ENCODE assay signal across 8 cellular contexts in genomic region chr2:70994055-70994444, GRCh38. TPM values are rescaled to one million over a fixed set of nuclear protein-coding genes. Genes with fewer than 3 reads are reported as not detected.
DNase-seq lines count a peak whose midpoint lies in the region; ATAC-seq and TF ChIP-seq lines count a peak whose summit lies in the region.

No MANE protein-coding gene starts in this region.

- TF ChIP-seq CTCF in CD14-positive monocyte (IDR thresholded peaks at IDR 0.05) (no peak), astrocyte of the cerebellum (IDR thresholded peaks at IDR 0.05; ENCODE audit: low read depth, low read length, missing control alignments) (no peak), uterus (IDR thresholded peaks at IDR 0.05) (no peak)

- H4K8ac ChIP-seq in mesenchymal stem cell (ENCODE audit: low read length) = peak overlapping the region; percentile 20

- H3K4me3 Mint-ChIP-seq in CD14-positive monocyte = peak overlapping the region; percentile 94 to 100

- peak overlapping the region; percentile 90 for H3K4me2 ChIP-seq in mesenchymal stem cell (ENCODE audit: low read length, poor library complexity, severe bottlenecking)

- no peak overlapping the region for H3K27ac ChIP-seq in HUES6 (ENCODE audit: low read depth, low read length)
- no peak overlapping the region for H3K27ac ChIP-seq in mesenchymal stem cell (ENCODE audit: low read length, poor library complexity, severe bottlenecking)
- peak overlapping the region; percentile 85 to 86 for H3K27ac ChIP-seq in uterus

- peaks cover 33% of the 10 kb centered on the region for H3K79me1 ChIP-seq in mesenchymal stem cell (replicated peaks; ENCODE audit: low read length, poor library complexity, severe bottlenecking)

- intact Hi-C loops in CD14-positive monocyte (cut with micrococcal nuclease) = no loop called here
- intact Hi-C loops in uterus (cut with DNase I; ENCODE audit: low total_unique reads) = no loop called here
- intact Hi-C loops in left colon (cut with DNase I, micrococcal nuclease) = no loop called here

- no peak for DNase-seq in CD14-positive monocyte (ENCODE audit: low spot score)
- DNase-seq in astrocyte of the cerebellum (ENCODE audit: low read depth) = no peak
- peak; percentile 41 for DNase-seq in mesenchymal stem cell
- DNase-seq in uterus = no peak
- DNase-seq in left colon = no peak
- DNase-seq in GM19240 (ENCODE audit: insufficient read length, low spot score) = no peak

- H3K18ac ChIP-seq in mesenchymal stem cell (ENCODE audit: low read depth in 1 of 2, low read length in 2 of 2) = peak overlapping the region; percentile 86 to 92

- H3K4me1 Mint-ChIP-seq in CD14-positive monocyte = peaks cover 29% of the 10 kb centered on the region

- H3K9ac ChIP-seq in HUES6 (ENCODE audit: low read length) (peak overlapping the region; percentile 53), mesenchymal stem cell (ENCODE audit: low read length) (peak overlapping the region; percentile 92)

- in situ Hi-C loops in astrocyte of the cerebellum (cut with HindIII; ENCODE audit: low sequenced_read_pairs) = no loop called here

- ATAC-seq in GM19463 (IDR thresholded peaks at IDR 0.05; ENCODE audit: unreplicated experiment) = no peak
- ATAC-seq in left colon = no peak

- H3K4me3 ChIP-seq in HUES6 (ENCODE audit: low read depth, low read length) = peak overlapping the region; percentile 90
- H3K4me3 ChIP-seq in astrocyte of the cerebellum (ENCODE audit: low read depth, low read length) = peak overlapping the region; percentile 81
- H3K4me3 ChIP-seq in mesenchymal stem cell (ENCODE audit: insufficient read depth in 1 of 2, low read depth in 1 of 2, low read length in 2 of 2) = peak overlapping the region; percentile 93 to 94
- peak overlapping the region; percentile 95 to 98 for H3K4me3 ChIP-seq in uterus

- H2BK5ac ChIP-seq in mesenchymal stem cell (ENCODE audit: low read depth, low read length, poor library complexity, severe bottlenecking) = no peak overlapping the region

- no peak overlapping the region for H2BK15ac ChIP-seq in mesenchymal stem cell (ENCODE audit: low read depth, poor library complexity, severe bottlenecking)

- H3K9me3 ChIP-seq in HUES6 (ENCODE audit: control insufficient read depth, insufficient read depth, low read depth, low read length) = no peaks in the 10 kb centered on the region
- H3K9me3 ChIP-seq in mesenchymal stem cell (ENCODE audit: control insufficient read depth, low read length) = no peaks in the 10 kb centered on the region
- no peaks in the 10 kb centered on the region for H3K9me3 ChIP-seq in uterus

- peak overlapping the region in 1 of 2 experiments; percentile 59 for H3K4ac ChIP-seq in mesenchymal stem cell (ENCODE audit: low read depth in 1 of 2, low read length in 2 of 2)

- H3K14ac ChIP-seq in mesenchymal stem cell (ENCODE audit: low read length in 2 of 2) = peak overlapping the region in 1 of 2 experiments; percentile 67

- no peak overlapping the region for H2BK12ac ChIP-seq in mesenchymal stem cell (ENCODE audit: low read length in 2 of 2)

- H2AFZ ChIP-seq in mesenchymal stem cell (ENCODE audit: low read depth, low read length) = no peak overlapping the region

- H2AK5ac ChIP-seq in mesenchymal stem cell (ENCODE audit: low read length, severe bottlenecking) = no peak overlapping the region

- H3K27me3 Mint-ChIP-seq in CD14-positive monocyte (ENCODE audit: low read depth in 3 of 3) = peaks cover 0 to 2% (median 0%) of the 10 kb centered on the region in 3 donors

- 1% methylated on average over 15 of the region's 19 CpGs for WGBS in mesenchymal stem cell

- H3K36me3 ChIP-seq in HUES6 (ENCODE audit: control insufficient read depth, insufficient read depth, low read length) = peaks cover 21% of the 10 kb centered on the region
- H3K36me3 ChIP-seq in mesenchymal stem cell (ENCODE audit: control insufficient read depth in 1 of 2, insufficient read depth in 2 of 2, low read depth in 1 of 2, low read length in 2 of 2) = peaks cover 25 to 28% of the 10 kb centered on the region in 2 experiments
- no peaks in the 10 kb centered on the region for H3K36me3 ChIP-seq in uterus

- peak overlapping the region; percentile 84 to 92 (median 89) for H3K27ac Mint-ChIP-seq in CD14-positive monocyte

- H3K23ac ChIP-seq in mesenchymal stem cell (ENCODE audit: low read length in 2 of 2) = peak overlapping the region in 1 of 2 experiments; percentile 75

- no peaks in the 10 kb centered on the region for H3K27me3 ChIP-seq in HUES6 (ENCODE audit: control insufficient read depth, insufficient read depth, low read length)
- H3K27me3 ChIP-seq in mesenchymal stem cell (ENCODE audit: control insufficient read depth in 1 of 2, insufficient read depth in 1 of 2, low read length in 2 of 2) = no peaks in the 10 kb centered on the region
- H3K27me3 ChIP-seq in uterus = no peaks in the 10 kb centered on the region

- no peak overlapping the region for H2BK120ac ChIP-seq in mesenchymal stem cell (ENCODE audit: low read depth, low read length)

- TF ChIP-seq POLR2A in uterus (IDR thresholded peaks at IDR 0.05) = no peak

- peaks cover 9% of the 10 kb centered on the region for H3K4me1 ChIP-seq in HUES6 (ENCODE audit: control insufficient read depth, insufficient read depth, low read length)
- H3K4me1 ChIP-seq in mesenchymal stem cell (ENCODE audit: control insufficient read depth, insufficient read depth, low read depth, low read length) = peaks cover 14% of the 10 kb centered on the region
- H3K4me1 ChIP-seq in uterus = peaks cover 0 to 17% of the 10 kb centered on the region in 2 donors

- no peak overlapping the region for H4K91ac ChIP-seq in mesenchymal stem cell (ENCODE audit: low read length)

- H3K36me3 Mint-ChIP-seq in CD14-positive monocyte = peaks cover 29 to 38% of the 10 kb centered on the region in 2 donors

- no peaks in the 10 kb centered on the region for H3K9me3 Mint-ChIP-seq in CD14-positive monocyte

RNA-seq across cellular contexts. Expression of gene TEX261, which starts 0.6 kb away (rescaled TPM):
- 10 to 100 TPM; 20.1 to 32.2 TPM for polyA plus RNA-seq in CD14-positive monocyte
- polyA plus RNA-seq in mesenchymal stem cell (2013, experiment 1 of 2) = 82.9 TPM
- polyA plus RNA-seq in mesenchymal stem cell (2013, experiment 2 of 2) = 81.2 TPM
- total RNA-seq in uterus (10 to 100 TPM; 10.2 to 81.8 (median 53.7) TPM), left colon (10 to 100 TPM; 42.1 to 50.4 TPM)

RNA-seq across cellular contexts. Expression of gene ANKRD53, which starts 15.6 kb away (rescaled TPM):
- not detected for polyA plus RNA-seq in CD14-positive monocyte
- 2.6 TPM for polyA plus RNA-seq in mesenchymal stem cell (2013, experiment 1 of 2)
- polyA plus RNA-seq in mesenchymal stem cell (2013, experiment 2 of 2) = 2.5 TPM
- total RNA-seq in uterus (1 to 10 TPM in 2 of 4 donors, not detected in 2; 1.8 to 3.7 TPM), left colon (under 1 TPM; 0.61 to 0.70 TPM)

RNA-seq across cellular contexts. Expression of gene ATP6V1B1, which starts 58.4 kb away (rescaled TPM):
- polyA plus RNA-seq in CD14-positive monocyte = not detected
- not detected for polyA plus RNA-seq in mesenchymal stem cell (2013, experiment 1 of 2)
- polyA plus RNA-seq in mesenchymal stem cell (2013, experiment 2 of 2) = 0.10 TPM
- total RNA-seq in uterus = 1 to 10 TPM in 2 of 4 donors, not detected in 2; 3.4 to 3.7 TPM
- not detected for total RNA-seq in left colon

Comparison
In these comparisons a context has a peak if more than half of its experiments do, and no peak if none do; other contexts are left out.
1. H3K27ac ChIP-seq: peak in uterus (2 of 2); none in HUES6 (single experiment) and mesenchymal stem cell (single experiment).
2. Peak in every context shown above with its lines, with median percentiles within 50 percentile points of each other: H3K4me3 ChIP-seq.